19 cellular contexts compared by ENCODE assay signal in the genomic region with DNA sequence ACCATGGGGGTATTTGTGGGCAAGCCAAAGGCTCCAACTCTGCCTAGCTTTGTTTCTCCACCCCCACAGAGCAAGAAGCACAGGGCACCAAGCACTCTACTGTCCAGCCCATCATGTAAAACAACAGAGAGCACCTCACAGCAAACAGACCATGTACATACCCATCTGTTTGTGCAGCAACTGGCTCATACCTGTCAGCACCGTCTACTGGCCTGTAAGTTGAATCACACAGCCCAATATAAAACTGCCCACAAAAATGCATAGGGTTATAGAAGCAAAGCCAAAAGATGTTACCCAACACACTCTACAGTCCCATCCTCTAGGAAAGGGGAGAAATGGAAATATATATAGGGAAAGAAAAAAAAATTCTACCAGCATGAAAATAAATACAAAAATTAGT.
DNase-seq lines count a peak whose midpoint lies in the region; ATAC-seq and TF ChIP-seq lines count a peak whose summit lies in the region.
"Had no signal": no experiment of that assay in that cellular context is flagged by ENCODE, and none has a peak within 500 bp of the region (broad histone marks: within the 10 kb centered on the region; RNA-seq: fewer than 3 reads in every experiment).

No MANE protein-coding gene starts in this region.

- DNase-seq in MCF 10A (ENCODE audit: unreplicated experiment) (peak; percentile 25), breast epithelium (ENCODE audit: low spot score in 2 of 2) (no peak), choroid plexus epithelial cell (ENCODE audit: low read depth) (peak; percentile 57), foreskin keratinocyte (peak; percentile 17 to 26), hepatocyte (ENCODE audit: low spot score) (no peak), NCI-H1436 (lab: John Stamatoyannopoulos, UW) (no peak), epidermal melanocyte (ENCODE audit: insufficient read length, low spot score) (no peak), NCI-H1092 treated with DMSO at 0.1 percent for 48 hours (lab: John Stamatoyannopoulos, UW) (no peak)
- DNase-seq: BE2C; Caco-2; CD4-positive, CD25-positive, alpha-beta regulatory T cell; GF-D8; NCI-H1436 treated with DMSO at 0.1 percent for 48 hours; NCI-H2029; NCI-H2171; NCI-H446 treated with DMSO at 0.1 percent for 48 hours; NCI-H69 had no signal

- BruUV-seq in MCF 10A (replicated peaks; lab: Mats Ljungman, UMichigan): no TSS peak

- CTCF ChIA-PET in MCF 10A (lab: Yijun Ruan, JAX): interaction anchor here (0.9 to 18.0 kb wide), 3 partner anchors 21 to 168 kb away, joined by 5 to 447 read pairs (median 5); a partner anchor contains a TSS

- H3K4me1 ChIP-seq in breast epithelium (no peaks in the 10 kb centered on the region), foreskin keratinocyte (no peaks in the 10 kb centered on the region), hepatocyte (ENCODE audit: insufficient read depth) (no peaks in the 10 kb centered on the region)
- H3K4me1 ChIP-seq: BE2C, Caco-2 had no signal

- H3K36me3 ChIP-seq in breast epithelium: no peaks in the 10 kb centered on the region
- H3K36me3 ChIP-seq in hepatocyte (replicated peaks; ENCODE audit: insufficient read depth, low read depth): no peaks in the 10 kb centered on the region
- H3K36me3 ChIP-seq: BE2C had no signal

- no peak overlapping the region for H3K27ac ChIP-seq in breast epithelium
- no peak overlapping the region for H3K27ac ChIP-seq in foreskin keratinocyte
- H3K27ac ChIP-seq in hepatocyte: no peak overlapping the region

- H3K4me1 Mint-ChIP-seq in MCF 10A (ENCODE audit: insufficient read depth, unreplicated experiment): no peaks in the 10 kb centered on the region
- H3K4me1 Mint-ChIP-seq: CD4-positive, CD25-positive, alpha-beta regulatory T cell had no signal

- H3K79me2 ChIP-seq in hepatocyte: no peaks in the 10 kb centered on the region

- POLR2A ChIA-PET in MCF 10A (lab: Yijun Ruan, JAX): no interaction called here

- TF ChIP-seq POLR2A in breast epithelium (IDR thresholded peaks at IDR 0.05): no peak

- H3K4me3 ChIP-seq in breast epithelium (no peak overlapping the region), choroid plexus epithelial cell (ENCODE audit: low read depth, low read length) (no peak overlapping the region), hepatocyte (no peak overlapping the region)
- H3K4me3 ChIP-seq: K562 had no signal

- H3K9me2 ChIP-seq in hepatocyte (replicated peaks; ENCODE audit: insufficient read depth): no peaks in the 10 kb centered on the region

- H3K9me3 ChIP-seq in breast epithelium (no peaks in the 10 kb centered on the region), hepatocyte (ENCODE audit: low read depth) (no peaks in the 10 kb centered on the region)
- H3K9me3 ChIP-seq: BE2C, Caco-2 had no signal

- no peak overlapping the region for H3K4me3 Mint-ChIP-seq in MCF 10A (ENCODE audit: unreplicated experiment)
- H3K4me3 Mint-ChIP-seq: CD4-positive, CD25-positive, alpha-beta regulatory T cell had no signal

- H3K27ac Mint-ChIP-seq in MCF 10A (ENCODE audit: low read depth, unreplicated experiment): no peak overlapping the region
- H3K27ac Mint-ChIP-seq: CD4-positive, CD25-positive, alpha-beta regulatory T cell had no signal

- 82% methylated on average over 1 of the region's 1 CpG for WGBS in hepatocyte (ENCODE audit: low lambda C conversion rate, missing lambda C conversion rate)

- H3K36me3 Mint-ChIP-seq in MCF 10A (ENCODE audit: insufficient read depth, unreplicated experiment): no peaks in the 10 kb centered on the region
- H3K36me3 Mint-ChIP-seq: CD4-positive, CD25-positive, alpha-beta regulatory T cell had no signal

- no peaks in the 10 kb centered on the region for H3K9me3 Mint-ChIP-seq in MCF 10A (ENCODE audit: unreplicated experiment)

- H3K27me3 Mint-ChIP-seq in MCF 10A (ENCODE audit: insufficient read depth, unreplicated experiment): no peaks in the 10 kb centered on the region

- no peaks in the 10 kb centered on the region for H4K20me1 ChIP-seq in hepatocyte (ENCODE audit: insufficient read depth, poor library complexity, severe bottlenecking)

- ATAC-seq in foreskin keratinocyte: peak; percentile 46
- ATAC-seq: K562, Right ventricle myocardium inferior had no signal

- no peak overlapping the region for H2AFZ ChIP-seq in hepatocyte

- TF ChIP-seq CTCF in MCF 10A (IDR thresholded peaks at IDR 0.05; ENCODE audit: unreplicated experiment) (no peak), breast epithelium (IDR thresholded peaks at IDR 0.05) (no peak), choroid plexus epithelial cell (conservative IDR thresholded peaks at IDR 0.05; ENCODE audit: low read depth, low read length) (peak; percentile 7), foreskin keratinocyte (conservative IDR thresholded peaks at IDR 0.05) (no peak), hepatocyte (IDR thresholded peaks at IDR 0.05; ENCODE audit: poor library complexity) (no peak)

- H3K4me2 ChIP-seq in hepatocyte: no peak overlapping the region

- no peaks in the 10 kb centered on the region for H3K27me3 ChIP-seq in breast epithelium
- no peaks in the 10 kb centered on the region for H3K27me3 ChIP-seq in foreskin keratinocyte
- H3K27me3 ChIP-seq in hepatocyte: peaks cover 5% of the 10 kb centered on the region

- intact Hi-C loops in MCF 10A (cut with micrococcal nuclease) (no loop called here), breast epithelium (cut with DNase I; ENCODE audit: low total_unique reads) (no loop called here)

Comparison
In these comparisons a context has a peak if more than half of its experiments do, and no peak if none do; other contexts are left out.
1. DNase-seq: peak in MCF 10A (single experiment), choroid plexus epithelial cell (single experiment) and foreskin keratinocyte (2 of 2); none in breast epithelium (0 of 2), hepatocyte (single experiment), NCI-H1436 (single experiment), epidermal melanocyte (single experiment) and NCI-H1092 treated with DMSO at 0.1 percent for 48 hours (single experiment).